1 cellular context compared by ENCODE assay signal in the genomic region with DNA sequence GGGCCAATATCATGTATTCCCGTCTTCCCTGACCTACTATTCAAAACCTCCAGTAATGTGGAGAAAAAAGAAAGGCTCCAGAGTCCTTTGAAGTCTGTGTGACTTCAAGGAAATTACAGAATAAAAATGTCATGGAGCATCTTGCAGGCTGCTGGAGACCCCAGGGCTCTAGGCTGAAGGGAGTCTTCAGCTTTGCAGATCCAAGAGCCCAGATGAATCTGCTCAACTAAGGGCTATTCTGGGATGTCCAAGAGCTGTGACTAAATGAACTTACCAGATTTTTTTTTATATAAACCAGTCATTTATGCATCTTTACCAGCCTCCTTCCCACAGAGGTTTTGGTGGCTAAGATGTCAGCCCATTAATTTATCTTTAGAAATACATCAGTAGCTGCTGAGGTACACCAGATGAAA.
TF ChIP-seq lines count a peak whose summit lies in the region.

No MANE protein-coding gene starts in this region.

TF ChIP-seq in GM23338, 12 proteins besides CTCF, POLR2A, EP300 and RAD21 (continued from another document):
- TF ChIP-seq ZNF462 (CRISPR knock-in tag; IDR thresholded peaks at IDR 0.05) (no peak), CREB1 (CRISPR knock-in tag; IDR thresholded peaks at IDR 0.05; ENCODE audit: low read depth) (no peak), STAT1 (IDR thresholded peaks at IDR 0.05; ENCODE audit: unreplicated experiment) (no peak), POLR2AphosphoS5 (IDR thresholded peaks at IDR 0.05; ENCODE audit: low read depth) (no peak), JUNB (IDR thresholded peaks at IDR 0.05; ENCODE audit: unreplicated experiment) (no peak)
- TF ChIP-seq, protein P1, sequence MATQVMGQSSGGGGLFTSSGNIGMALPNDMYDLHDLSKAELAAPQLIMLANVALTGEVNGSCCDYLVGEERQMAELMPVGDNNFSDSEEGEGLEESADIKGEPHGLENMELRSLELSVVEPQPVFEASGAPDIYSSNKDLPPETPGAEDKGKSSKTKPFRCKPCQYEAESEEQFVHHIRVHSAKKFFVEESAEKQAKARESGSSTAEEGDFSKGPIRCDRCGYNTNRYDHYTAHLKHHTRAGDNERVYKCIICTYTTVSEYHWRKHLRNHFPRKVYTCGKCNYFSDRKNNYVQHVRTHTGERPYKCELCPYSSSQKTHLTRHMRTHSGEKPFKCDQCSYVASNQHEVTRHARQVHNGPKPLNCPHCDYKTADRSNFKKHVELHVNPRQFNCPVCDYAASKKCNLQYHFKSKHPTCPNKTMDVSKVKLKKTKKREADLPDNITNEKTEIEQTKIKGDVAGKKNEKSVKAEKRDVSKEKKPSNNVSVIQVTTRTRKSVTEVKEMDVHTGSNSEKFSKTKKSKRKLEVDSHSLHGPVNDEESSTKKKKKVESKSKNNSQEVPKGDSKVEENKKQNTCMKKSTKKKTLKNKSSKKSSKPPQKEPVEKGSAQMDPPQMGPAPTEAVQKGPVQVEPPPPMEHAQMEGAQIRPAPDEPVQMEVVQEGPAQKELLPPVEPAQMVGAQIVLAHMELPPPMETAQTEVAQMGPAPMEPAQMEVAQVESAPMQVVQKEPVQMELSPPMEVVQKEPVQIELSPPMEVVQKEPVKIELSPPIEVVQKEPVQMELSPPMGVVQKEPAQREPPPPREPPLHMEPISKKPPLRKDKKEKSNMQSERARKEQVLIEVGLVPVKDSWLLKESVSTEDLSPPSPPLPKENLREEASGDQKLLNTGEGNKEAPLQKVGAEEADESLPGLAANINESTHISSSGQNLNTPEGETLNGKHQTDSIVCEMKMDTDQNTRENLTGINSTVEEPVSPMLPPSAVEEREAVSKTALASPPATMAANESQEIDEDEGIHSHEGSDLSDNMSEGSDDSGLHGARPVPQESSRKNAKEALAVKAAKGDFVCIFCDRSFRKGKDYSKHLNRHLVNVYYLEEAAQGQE (IDR thresholded peaks at IDR 0.05; ENCODE audit: unreplicated experiment), result no peak
- TF ChIP-seq, protein P2, sequence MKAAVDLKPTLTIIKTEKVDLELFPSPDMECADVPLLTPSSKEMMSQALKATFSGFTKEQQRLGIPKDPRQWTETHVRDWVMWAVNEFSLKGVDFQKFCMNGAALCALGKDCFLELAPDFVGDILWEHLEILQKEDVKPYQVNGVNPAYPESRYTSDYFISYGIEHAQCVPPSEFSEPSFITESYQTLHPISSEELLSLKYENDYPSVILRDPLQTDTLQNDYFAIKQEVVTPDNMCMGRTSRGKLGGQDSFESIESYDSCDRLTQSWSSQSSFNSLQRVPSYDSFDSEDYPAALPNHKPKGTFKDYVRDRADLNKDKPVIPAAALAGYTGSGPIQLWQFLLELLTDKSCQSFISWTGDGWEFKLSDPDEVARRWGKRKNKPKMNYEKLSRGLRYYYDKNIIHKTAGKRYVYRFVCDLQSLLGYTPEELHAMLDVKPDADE (IDR thresholded peaks at IDR 0.05), result no peak
